In the genomic region with DNA sequence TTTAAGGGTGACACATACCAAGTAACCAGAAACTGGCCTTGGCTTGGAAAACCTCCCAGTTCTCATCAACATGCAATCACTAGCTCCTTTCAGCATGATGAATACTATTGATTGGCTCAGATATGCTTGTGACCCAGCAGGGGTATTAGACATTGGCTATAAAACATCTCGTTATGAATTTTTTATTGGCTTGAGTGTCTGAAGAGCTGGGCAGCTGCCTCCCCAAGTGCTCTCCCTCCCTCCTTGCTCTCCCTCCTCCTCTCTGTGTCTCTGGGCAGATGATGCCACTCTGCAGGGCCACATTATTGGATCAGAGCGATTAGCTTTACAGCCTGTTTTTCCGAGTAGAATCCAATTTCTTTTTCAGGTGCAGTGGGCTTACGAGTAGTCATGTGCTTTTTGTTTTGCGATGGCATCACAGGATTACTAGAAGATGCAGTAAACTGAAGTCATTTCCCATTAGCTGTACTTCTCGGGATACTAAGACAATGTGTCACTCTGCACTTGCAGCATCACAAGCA, we compare ENCODE assay signal across 16 cellular contexts.
DNase-seq lines count a peak whose midpoint lies in the region; ATAC-seq, FAIRE-seq and TF ChIP-seq lines count a peak whose summit lies in the region.
"Had no signal": no experiment of that assay in that cellular context is flagged by ENCODE, and none has a peak within 500 bp of the region (broad histone marks: within the 10 kb centered on the region; RNA-seq: fewer than 3 reads in every experiment).

No MANE protein-coding gene starts in this region.

- H3K4me1 ChIP-seq in kidney (ENCODE audit: control insufficient read depth in 1 of 2, insufficient read depth in 1 of 2, low read depth in 1 of 2, low read length in 2 of 2) = no peaks in the 10 kb centered on the region
- H3K4me1 ChIP-seq in CD8-positive, alpha-beta T cell (ENCODE audit: insufficient read depth, low read length) = no peaks in the 10 kb centered on the region
- H3K4me1 ChIP-seq: right lobe of liver had no signal

- peak; percentile 89 for DNase-seq in DMS79 treated with DMSO at 0.1 percent for 48 hours (lab: John Stamatoyannopoulos, UW)
- DNase-seq in LoVo (ENCODE audit: low spot score) = peak; percentile 3
- no peak for DNase-seq in kidney
- DNase-seq in NOMO-1 treated with DMSO at 0.1 percent for 48 hours (lab: John Stamatoyannopoulos, UW; ENCODE audit: unreplicated experiment) = no peak
- DNase-seq in CD8-positive, alpha-beta T cell = no peak
- DNase-seq: activated gamma-delta T cell; central memory CD4-positive, alpha-beta T cell; NCI-H1048; nephron progenitor cell; right lobe of liver; SHP77 treated with DMSO at 0.1 percent for 48 hours; stimulated activated naive CD8-positive, alpha-beta T cell treated with anti-CD3 and anti-CD28 coated beads, Interleukin-15, amount 100 ng/mL, for 72 hours had no signal

- no peak overlapping the region for H3K27ac Mint-ChIP-seq in CD8-positive, alpha-beta T cell
- H3K27ac Mint-ChIP-seq: nephron progenitor cell; stimulated activated naive CD8-positive, alpha-beta T cell treated with anti-CD3 and anti-CD28 coated beads, Interleukin-15, amount 100 ng/mL, for 72 hours had no signal

- intact Hi-C loops in kidney (cut with DNase I) = no loop called here
- intact Hi-C loops in CD8-positive, alpha-beta T cell (cut with DNase I, micrococcal nuclease) = no loop called here

- H3K36me3 Mint-ChIP-seq in CD8-positive, alpha-beta T cell = no peaks in the 10 kb centered on the region

- H3K9ac ChIP-seq in kidney (ENCODE audit: low read length in 2 of 2) = no peak overlapping the region

- H3K27ac ChIP-seq in angular gyrus (ENCODE audit: low read depth, low read length) (peak overlapping the region; percentile 32), layer of hippocampus (ENCODE audit: low read depth, low read length) (peak overlapping the region; percentile 27), kidney (ENCODE audit: low read depth in 2 of 2, low read length in 2 of 2) (no peak overlapping the region)
- H3K27ac ChIP-seq in CD8-positive, alpha-beta T cell (ENCODE audit: low read depth, low read length) = no peak overlapping the region
- H3K27ac ChIP-seq: right lobe of liver had no signal

- TF ChIP-seq CTCF in kidney (IDR thresholded peaks at IDR 0.05; ENCODE audit: borderline replicate concordance, extremely low read depth, insufficient read depth) = no peak
- no peak for TF ChIP-seq CTCF in CD8-positive, alpha-beta T cell (IDR thresholded peaks at IDR 0.05)

- POLR2A ChIA-PET in CD8-positive, alpha-beta T cell (lab: Charles Lee) = no interaction called here

- H3K9me3 Mint-ChIP-seq in CD8-positive, alpha-beta T cell = no peaks in the 10 kb centered on the region
- H3K9me3 Mint-ChIP-seq: nephron progenitor cell; stimulated activated naive CD8-positive, alpha-beta T cell treated with anti-CD3 and anti-CD28 coated beads, Interleukin-15, amount 100 ng/mL, for 72 hours had no signal

- no peak overlapping the region for H3K4me3 ChIP-seq in kidney (ENCODE audit: low read length in 2 of 2)
- H3K4me3 ChIP-seq in CD8-positive, alpha-beta T cell (ENCODE audit: low read depth, low read length) = no peak overlapping the region
- H3K4me3 ChIP-seq: right lobe of liver had no signal

- H3K9me3 ChIP-seq in kidney (ENCODE audit: control insufficient read depth in 1 of 2, low read length in 2 of 2) = no peaks in the 10 kb centered on the region
- H3K9me3 ChIP-seq in CD8-positive, alpha-beta T cell (ENCODE audit: low read length) = no peaks in the 10 kb centered on the region
- H3K9me3 ChIP-seq: right lobe of liver had no signal

- H3K27me3 ChIP-seq in layer of hippocampus (ENCODE audit: control insufficient read depth, insufficient read depth, low read length) = no peaks in the 10 kb centered on the region
- H3K27me3 ChIP-seq in CD8-positive, alpha-beta T cell (ENCODE audit: insufficient read depth, low read length) = no peaks in the 10 kb centered on the region
- H3K27me3 ChIP-seq: right lobe of liver had no signal

- no peaks in the 10 kb centered on the region for H3K4me1 Mint-ChIP-seq in CD8-positive, alpha-beta T cell (ENCODE audit: low read depth)
- H3K4me1 Mint-ChIP-seq: nephron progenitor cell; stimulated activated naive CD8-positive, alpha-beta T cell treated with anti-CD3 and anti-CD28 coated beads, Interleukin-15, amount 100 ng/mL, for 72 hours had no signal

- H3K4me3 Mint-ChIP-seq in CD8-positive, alpha-beta T cell = no peak overlapping the region
- H3K4me3 Mint-ChIP-seq: nephron progenitor cell; stimulated activated naive CD8-positive, alpha-beta T cell treated with anti-CD3 and anti-CD28 coated beads, Interleukin-15, amount 100 ng/mL, for 72 hours had no signal

- FAIRE-seq in kidney (lab: Jason Lieb, UNC) = no peak
- FAIRE-seq: endometrium had no signal

- H3K27me3 Mint-ChIP-seq in CD8-positive, alpha-beta T cell (ENCODE audit: low read depth) = peaks cover 10% of the 10 kb centered on the region

- CTCF ChIA-PET in CD8-positive, alpha-beta T cell (lab: Charles Lee) = interaction anchor here (0.9 kb wide), 1 partner anchor 52 kb away, joined by 3 read pairs; no protein-coding TSS in a partner anchor

- H3K36me3 ChIP-seq in kidney (ENCODE audit: control insufficient read depth in 1 of 2, insufficient read depth in 2 of 2, low read length in 2 of 2) = no peaks in the 10 kb centered on the region
- H3K36me3 ChIP-seq in CD8-positive, alpha-beta T cell (ENCODE audit: insufficient read depth, low read length) = no peaks in the 10 kb centered on the region
- H3K36me3 ChIP-seq: right lobe of liver had no signal

- no peak for ATAC-seq in GM21381 (IDR thresholded peaks at IDR 0.05; ENCODE audit: unreplicated experiment)
- no peak for ATAC-seq in CD8-positive, alpha-beta T cell
- ATAC-seq: right lobe of liver; stimulated activated naive CD8-positive, alpha-beta T cell treated with anti-CD3 and anti-CD28 coated beads, Interleukin-15, amount 100 ng/mL, for 72 hours had no signal

Comparison
In these comparisons a context has a peak if more than half of its experiments do, and no peak if none do; other contexts are left out.
1. DNase-seq: peak in DMS79 treated with DMSO at 0.1 percent for 48 hours (single experiment) and LoVo (single experiment); none in kidney (single experiment), NOMO-1 treated with DMSO at 0.1 percent for 48 hours (single experiment) and CD8-positive, alpha-beta T cell (0 of 7).
2. H3K27ac ChIP-seq: peak in angular gyrus (single experiment) and layer of hippocampus (single experiment); none in kidney (0 of 2) and CD8-positive, alpha-beta T cell (single experiment).